In genomic region chr5:141084487-141084989, GRCh38 we compare ENCODE assay signal across 8 cellular contexts.
DNase-seq lines count a peak whose midpoint lies in the region; ATAC-seq and TF ChIP-seq lines count a peak whose summit lies in the region.

No MANE protein-coding gene starts in this region.

- H3K9me3 Mint-ChIP-seq in effector memory CD8-positive, alpha-beta T cell: no peaks in the 10 kb centered on the region
- peaks cover 6% of the 10 kb centered on the region for H3K9me3 Mint-ChIP-seq in memory B cell
- H3K9me3 Mint-ChIP-seq in stimulated activated naive CD8-positive, alpha-beta T cell treated with anti-CD3 and anti-CD28 coated beads, Interleukin-15, amount 100 ng/mL, for 72 hours: peaks cover 0 to 16% of the 10 kb centered on the region in 2 donors

- H3K27me3 Mint-ChIP-seq in effector memory CD8-positive, alpha-beta T cell: peaks cover 14 to 22% of the 10 kb centered on the region in 2 donors
- H3K27me3 Mint-ChIP-seq in memory B cell: peaks cover 2% of the 10 kb centered on the region
- peaks cover 19% of the 10 kb centered on the region for H3K27me3 Mint-ChIP-seq in stimulated activated naive CD8-positive, alpha-beta T cell treated with anti-CD3 and anti-CD28 coated beads, Interleukin-15, amount 100 ng/mL, for 72 hours

- H3K4me1 Mint-ChIP-seq in effector memory CD8-positive, alpha-beta T cell (ENCODE audit: low read depth in 2 of 2): peaks cover 0 to 4% of the 10 kb centered on the region in 2 donors
- H3K4me1 Mint-ChIP-seq in memory B cell: peaks cover 3% of the 10 kb centered on the region
- peaks cover 8% of the 10 kb centered on the region for H3K4me1 Mint-ChIP-seq in stimulated activated naive CD8-positive, alpha-beta T cell treated with anti-CD3 and anti-CD28 coated beads, Interleukin-15, amount 100 ng/mL, for 72 hours

- ATAC-seq in effector memory CD8-positive, alpha-beta T cell (replicated peaks): peak; percentile 61
- ATAC-seq in memory B cell (ENCODE audit: low read depth) (peak; percentile 53), GM18502 (IDR thresholded peaks at IDR 0.05; ENCODE audit: poor library complexity, unreplicated experiment) (no peak), GM19455 (IDR thresholded peaks at IDR 0.05; ENCODE audit: unreplicated experiment) (no peak)
- ATAC-seq in stimulated activated naive CD8-positive, alpha-beta T cell treated with anti-CD3 and anti-CD28 coated beads, Interleukin-15, amount 100 ng/mL, for 72 hours: peak; percentile 85

- TF ChIP-seq CTCF in GM12873 (IDR thresholded peaks at IDR 0.05; ENCODE audit: insufficient read depth, low read depth, low read length, missing control alignments): peak; percentile 37

- DNase-seq in NCI-H146 treated with DMSO at 0.1 percent for 48 hours (lab: John Stamatoyannopoulos, UW; ENCODE audit: unreplicated experiment) (peak; percentile 49), memory B cell (ENCODE audit: low spot score in 2 of 2) (no peak)
- peak; percentile 10 to 26 for DNase-seq in activated CD4-positive, alpha-beta T cell treated with anti-CD3 and anti-CD28 coated beads for 4 hours
- peak in 1 of 3 experiments; percentile 6 for DNase-seq in effector memory CD8-positive, alpha-beta T cell
- DNase-seq in stimulated activated naive CD8-positive, alpha-beta T cell treated with anti-CD3 and anti-CD28 coated beads, Interleukin-15, amount 100 ng/mL, for 72 hours: peak; percentile 24 to 48

- H3K27ac Mint-ChIP-seq in effector memory CD8-positive, alpha-beta T cell: no peak overlapping the region
- no peak overlapping the region for H3K27ac Mint-ChIP-seq in memory B cell
- no peak overlapping the region for H3K27ac Mint-ChIP-seq in stimulated activated naive CD8-positive, alpha-beta T cell treated with anti-CD3 and anti-CD28 coated beads, Interleukin-15, amount 100 ng/mL, for 72 hours

- peak overlapping the region; percentile 70 to 81 for H3K4me3 Mint-ChIP-seq in effector memory CD8-positive, alpha-beta T cell
- peak overlapping the region; percentile 82 for H3K4me3 Mint-ChIP-seq in memory B cell
- H3K4me3 Mint-ChIP-seq in stimulated activated naive CD8-positive, alpha-beta T cell treated with anti-CD3 and anti-CD28 coated beads, Interleukin-15, amount 100 ng/mL, for 72 hours: peak overlapping the region; percentile 89 to 91

- H3K36me3 Mint-ChIP-seq in effector memory CD8-positive, alpha-beta T cell (ENCODE audit: insufficient read depth): no peaks in the 10 kb centered on the region
- no peaks in the 10 kb centered on the region for H3K36me3 Mint-ChIP-seq in memory B cell

Comparison
In these comparisons a context has a peak if more than half of its experiments do, and no peak if none do; other contexts are left out.
1. DNase-seq: peak in NCI-H146 treated with DMSO at 0.1 percent for 48 hours (single experiment), activated CD4-positive, alpha-beta T cell treated with anti-CD3 and anti-CD28 coated beads for 4 hours (2 of 2) and stimulated activated naive CD8-positive, alpha-beta T cell treated with anti-CD3 and anti-CD28 coated beads, Interleukin-15, amount 100 ng/mL, for 72 hours (2 of 2); none in memory B cell (0 of 2).
2. ATAC-seq: peak in effector memory CD8-positive, alpha-beta T cell (single experiment), memory B cell (single experiment) and stimulated activated naive CD8-positive, alpha-beta T cell treated with anti-CD3 and anti-CD28 coated beads, Interleukin-15, amount 100 ng/mL, for 72 hours (single experiment); none in GM18502 (single experiment) and GM19455 (single experiment).
3. Peak in every context shown above with its lines, with median percentiles within 50 percentile points of each other: H3K4me3 Mint-ChIP-seq.